11 cellular contexts compared by ENCODE assay signal in genomic region chr1:10867914-10868598, GRCh38.
A peak's percentile ranks its signal among the peaks of the same experiment; 100 is the strongest.
DNase-seq lines count a peak whose midpoint lies in the region; ATAC-seq and TF ChIP-seq lines count a peak whose summit lies in the region.
"Had no signal": no experiment of that assay in that cellular context is flagged by ENCODE, and none has a peak within 500 bp of the region (broad histone marks: within the 10 kb centered on the region; RNA-seq: fewer than 3 reads in every experiment).

No MANE protein-coding gene starts in this region.

- no peak for ATAC-seq in GM19397 (IDR thresholded peaks at IDR 0.05; ENCODE audit: unreplicated experiment)

- H3K36me3 Mint-ChIP-seq in CD4-positive, alpha-beta memory T cell: no peaks in the 10 kb centered on the region
- H3K36me3 Mint-ChIP-seq in HFFc6 (ENCODE audit: low read depth) (no peaks in the 10 kb centered on the region), endothelial cell (ENCODE audit: low read depth, unreplicated experiment) (no peaks in the 10 kb centered on the region)

- CTCF ChIA-PET in CD4-positive, alpha-beta memory T cell (lab: Charles Lee; ENCODE audit: partially characterized antibody): interaction anchor here (0.7 to 4.9 kb wide), 4 partner anchors 9 to 373 kb away, joined by 3 to 45 read pairs (median 5); no protein-coding TSS in a partner anchor

- no peak overlapping the region for H3K4me3 ChIP-seq in CD4-positive, alpha-beta memory T cell (ENCODE audit: low read length in 2 of 2)

- H3K9me3 Mint-ChIP-seq in CD4-positive, alpha-beta memory T cell: no peaks in the 10 kb centered on the region
- H3K9me3 Mint-ChIP-seq in HFFc6: no peaks in the 10 kb centered on the region
- no peaks in the 10 kb centered on the region for H3K9me3 Mint-ChIP-seq in endothelial cell (ENCODE audit: unreplicated experiment)

- peak overlapping the region in 1 of 7 donors; percentile 81 for H3K27ac Mint-ChIP-seq in CD4-positive, alpha-beta memory T cell
- no peak overlapping the region for H3K27ac Mint-ChIP-seq in HFFc6
- no peak overlapping the region for H3K27ac Mint-ChIP-seq in endothelial cell (ENCODE audit: unreplicated experiment)

- TF ChIP-seq CTCF in HFFc6 (IDR thresholded peaks at IDR 0.05) (no peak), endothelial cell (IDR thresholded peaks at IDR 0.05; ENCODE audit: unreplicated experiment) (no peak)

- peaks cover 13% of the 10 kb centered on the region for H3K4me1 ChIP-seq in CD4-positive, alpha-beta memory T cell (ENCODE audit: insufficient read depth, low read length)
- H3K4me1 ChIP-seq: parathyroid adenoma had no signal

- H3K9me3 ChIP-seq in CD4-positive, alpha-beta memory T cell (ENCODE audit: control insufficient read depth in 1 of 2, low read length in 2 of 2): no peaks in the 10 kb centered on the region

- H3K27me3 ChIP-seq in CD4-positive, alpha-beta memory T cell (ENCODE audit: insufficient read depth, low read length): peaks cover 25% of the 10 kb centered on the region

- no peak for DNase-seq in CD4-positive, alpha-beta memory T cell
- no peak for DNase-seq in HFFc6
- DNase-seq in NCI-H82 (lab: John Stamatoyannopoulos, UW): peak; percentile 89
- DNase-seq in midbrain (lab: John Stamatoyannopoulos, UW): peak; percentile 39
- no peak for DNase-seq in activated CD4-positive, alpha-beta T cell treated with anti-CD3 and anti-CD28 coated beads, Interleukin-2, amount 50 U/mL, for 4 hours
- no peak for DNase-seq in endothelial cell (ENCODE audit: low spot score)
- no peak for DNase-seq in RPMI8226
- DNase-seq: activated CD4-positive, alpha-beta T cell treated with anti-CD3 and anti-CD28 coated beads for 1 hour; amniotic stem cell had no signal

- H3K27ac ChIP-seq in CD4-positive, alpha-beta memory T cell (ENCODE audit: low read depth, low read length): no peak overlapping the region
- H3K27ac ChIP-seq: parathyroid adenoma had no signal

- intact Hi-C loops in CD4-positive, alpha-beta memory T cell (cut with micrococcal nuclease): loop anchor here (1.0 to 2.0 kb wide), 5 partner anchors 73 to 437 kb away; partner anchors contain the start of gene CENPS

- H3K27me3 Mint-ChIP-seq in CD4-positive, alpha-beta memory T cell: peaks cover 26 to 53% of the 10 kb centered on the region in 2 donors
- peaks cover 46% of the 10 kb centered on the region for H3K27me3 Mint-ChIP-seq in HFFc6 (ENCODE audit: insufficient read depth)
- H3K27me3 Mint-ChIP-seq in endothelial cell (ENCODE audit: unreplicated experiment): peaks cover 15% of the 10 kb centered on the region

- H3K4me3 Mint-ChIP-seq in CD4-positive, alpha-beta memory T cell: peak overlapping the region in 7 of 8 donors; percentile 24 to 74 (median 48)
- peak overlapping the region; percentile 73; the same call in 1 of the 2 replicates for H3K4me3 Mint-ChIP-seq in HFFc6
- H3K4me3 Mint-ChIP-seq in endothelial cell (ENCODE audit: unreplicated experiment): no peak overlapping the region

- peaks cover 4 to 18% (median 12%) of the 10 kb centered on the region in 4 donors for H3K4me1 Mint-ChIP-seq in CD4-positive, alpha-beta memory T cell
- peaks cover 7% of the 10 kb centered on the region for H3K4me1 Mint-ChIP-seq in HFFc6 (ENCODE audit: low read depth)
- peaks cover 3% of the 10 kb centered on the region for H3K4me1 Mint-ChIP-seq in endothelial cell (ENCODE audit: unreplicated experiment)

- H3K36me3 ChIP-seq in CD4-positive, alpha-beta memory T cell (ENCODE audit: insufficient read depth, low read length): no peaks in the 10 kb centered on the region

- POLR2A ChIA-PET in CD4-positive, alpha-beta memory T cell (lab: Charles Lee; ENCODE audit: partially characterized antibody): no interaction called here

Comparison
In these comparisons a context has a peak if more than half of its experiments do, and no peak if none do; other contexts are left out.
1. DNase-seq: peak in NCI-H82 (single experiment) and midbrain (single experiment); none in CD4-positive, alpha-beta memory T cell (0 of 5), HFFc6 (single experiment), activated CD4-positive, alpha-beta T cell treated with anti-CD3 and anti-CD28 coated beads, Interleukin-2, amount 50 U/mL, for 4 hours (0 of 2), endothelial cell (single experiment) and RPMI8226 (single experiment).